In the genomic region with DNA sequence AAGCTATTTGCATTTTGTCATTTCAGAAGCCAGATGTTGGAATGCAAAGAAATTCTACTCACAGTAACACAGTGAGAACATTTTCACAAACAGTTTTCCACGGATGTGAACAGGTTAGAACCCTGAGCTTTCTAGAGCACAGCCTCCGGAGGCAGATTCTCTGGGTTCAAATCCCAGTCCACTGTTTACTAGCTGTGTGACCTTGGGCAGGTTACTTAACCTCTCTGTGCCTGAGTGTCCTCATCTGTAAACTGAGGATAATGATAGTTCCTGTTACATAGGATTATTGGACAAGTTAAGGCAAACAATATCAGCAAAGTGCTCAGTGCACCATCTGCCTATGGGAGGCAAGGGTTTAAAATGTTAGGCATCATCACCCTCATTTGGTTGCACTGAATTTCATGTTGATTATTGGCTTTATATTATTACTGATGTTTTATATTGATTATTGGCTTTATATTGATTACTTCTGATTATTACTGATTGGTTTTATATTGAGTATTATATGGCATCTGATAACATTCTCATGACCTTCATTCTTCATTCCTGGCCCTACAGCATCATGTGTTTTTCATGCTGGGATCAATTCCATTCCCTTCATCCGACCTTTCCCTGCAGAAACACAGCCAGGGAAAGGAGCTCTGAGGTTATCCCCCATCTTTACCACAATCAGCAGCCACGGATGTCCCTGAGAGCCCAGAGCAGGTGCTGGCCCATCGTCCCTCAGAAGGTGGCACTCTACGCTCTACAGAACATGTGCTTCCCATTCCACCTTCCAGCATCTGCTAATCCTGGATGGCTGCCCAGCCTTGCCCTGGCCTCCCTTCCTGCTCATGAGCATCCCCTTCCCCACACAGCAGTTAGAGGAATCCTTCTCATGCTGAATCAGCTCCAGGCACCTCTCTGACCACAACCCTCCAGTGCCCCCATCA, we compare ENCODE assay signal across 14 cellular contexts.
DNase-seq lines count a peak whose midpoint lies in the region; ATAC-seq and TF ChIP-seq lines count a peak whose summit lies in the region.
"Had no signal": no experiment of that assay in that cellular context is flagged by ENCODE, and none has a peak within 500 bp of the region (broad histone marks: within the 10 kb centered on the region; RNA-seq: fewer than 3 reads in every experiment).

No MANE protein-coding gene starts in this region.

- H3K9me2 ChIP-seq in SK-N-SH: no peaks in the 10 kb centered on the region

- H3K9me3 ChIP-seq in SK-N-SH: no peaks in the 10 kb centered on the region
- H3K9me3 ChIP-seq: heart left ventricle, psoas muscle had no signal

- H3K36me3 ChIP-seq in SK-N-SH (replicated peaks in 1 of 2; ENCODE audit: control insufficient read depth in 1 of 2, insufficient read depth in 2 of 2, low read length in 1 of 2): no peaks in the 10 kb centered on the region
- H3K36me3 ChIP-seq: heart left ventricle had no signal

- 9% methylated on average over 6 of the region's 6 CpGs for WGBS in SK-N-SH (ENCODE audit: low lambda C conversion rate)

- peak overlapping the region in 1 of 2 experiments; percentile 31; a peak in 1 of 4 replicates for H3K27ac ChIP-seq in SK-N-SH (ENCODE audit: low read depth in 2 of 2, low read length in 1 of 2)
- H3K27ac ChIP-seq: heart left ventricle, psoas muscle had no signal

- POLR2A ChIA-PET in SK-N-SH (lab: Yijun Ruan, JAX): interaction anchor here (0.9 kb wide), 1 partner anchor 75 kb away, joined by 3 read pairs; no protein-coding TSS in a partner anchor

- no peaks in the 10 kb centered on the region for H3K79me2 ChIP-seq in SK-N-SH (ENCODE audit: insufficient read depth)

- DNase-seq in SIG-M5 treated with dmso at 0.1 percent for 504 hours (lab: John Stamatoyannopoulos, UW; ENCODE audit: unreplicated experiment) (peak; percentile 50), SIG-M5 (lab: John Stamatoyannopoulos, UW) (no peak), NCI-H2171 treated with DMSO at 0.1 percent for 48 hours (lab: John Stamatoyannopoulos, UW) (peak; percentile 89), SK-N-SH (peak; percentile 81), OCI-M1 (lab: John Stamatoyannopoulos, UW) (no peak), AG20443 (ENCODE audit: low spot score) (no peak)
- DNase-seq: activated CD4-positive, alpha-beta T cell treated with anti-CD3 and anti-CD28 coated beads for 48 hours; activated naive CD8-positive, alpha-beta T cell treated with anti-CD3 and anti-CD28 coated beads, Interleukin-2, amount 50 U/mL, for 24 hours; activated T-cell treated with anti-CD3 and anti-CD28 coated beads, Interleukin-2, amount 50 U/mL, for 4 hours; heart left ventricle; psoas muscle had no signal

- no peak overlapping the region for H2AFZ ChIP-seq in SK-N-SH (ENCODE audit: low read depth)
- H2AFZ ChIP-seq: GM23338 had no signal

- TF ChIP-seq RAD21 in SK-N-SH (IDR thresholded peaks at IDR 0.05; ENCODE audit: low read length): peak; percentile 77

- H3K4me2 ChIP-seq in SK-N-SH: no peak overlapping the region
- H3K4me2 ChIP-seq: GM23338 had no signal

- no peaks in the 10 kb centered on the region for H3F3A ChIP-seq in SK-N-SH (replicated peaks; ENCODE audit: insufficient read depth)

- no peaks in the 10 kb centered on the region for H3K27me3 ChIP-seq in SK-N-SH (ENCODE audit: insufficient read depth)

- ATAC-seq in GM18868 (IDR thresholded peaks at IDR 0.05; ENCODE audit: unreplicated experiment): no peak
- no peak for ATAC-seq in HG03108 (IDR thresholded peaks at IDR 0.05; ENCODE audit: unreplicated experiment)
- ATAC-seq: activated naive CD8-positive, alpha-beta T cell treated with anti-CD3 and anti-CD28 coated beads, Interleukin-2, amount 50 U/mL, for 24 hours; activated T-cell treated with anti-CD3 and anti-CD28 coated beads, Interleukin-2, amount 50 U/mL, for 4 hours; GM23338; heart left ventricle; psoas muscle had no signal

- TF ChIP-seq CTCF in SK-N-SH (IDR thresholded peaks at IDR 0.05): no peak

- no peaks in the 10 kb centered on the region for H4K20me1 ChIP-seq in SK-N-SH (ENCODE audit: insufficient read depth)

- CTCF ChIA-PET in SK-N-SH (lab: Yijun Ruan, JAX): interaction anchor here (0.7 to 11.7 kb wide), 16 partner anchors 9 to 870 kb away, joined by 3 to 141 read pairs (median 4); no protein-coding TSS in a partner anchor

- peaks cover 0 to 14% of the 10 kb centered on the region in 2 experiments; a peak in 1 of 4 replicates for H3K4me1 ChIP-seq in SK-N-SH (ENCODE audit: control insufficient read depth in 1 of 2, insufficient read depth in 2 of 2, low read depth in 1 of 2, low read length in 1 of 2)
- H3K4me1 ChIP-seq: heart left ventricle, psoas muscle had no signal

- peak in 1 of 2 experiments; percentile 9; a peak in 1 of 4 replicates for TF ChIP-seq EP300 in SK-N-SH (IDR thresholded peaks at IDR 0.05; ENCODE audit: borderline replicate concordance in 1 of 2, low read depth in 1 of 2, low read length in 1 of 2)

- no peak overlapping the region for H3K9ac ChIP-seq in SK-N-SH

- no peak overlapping the region for H3K4me3 ChIP-seq in SK-N-SH (ENCODE audit: low read depth in 2 of 2, low read length in 1 of 2)
- H3K4me3 ChIP-seq: GM23338, heart left ventricle, psoas muscle had no signal

TF ChIP-seq in SK-N-SH, 30 proteins besides CTCF, POLR2A, EP300 and RAD21:
- TF ChIP-seq, protein P1, sequence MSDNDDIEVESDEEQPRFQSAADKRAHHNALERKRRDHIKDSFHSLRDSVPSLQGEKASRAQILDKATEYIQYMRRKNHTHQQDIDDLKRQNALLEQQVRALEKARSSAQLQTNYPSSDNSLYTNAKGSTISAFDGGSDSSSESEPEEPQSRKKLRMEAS (IDR thresholded peaks at IDR 0.05; ENCODE audit: low read depth): no peak
- TF ChIP-seq, protein P2, sequence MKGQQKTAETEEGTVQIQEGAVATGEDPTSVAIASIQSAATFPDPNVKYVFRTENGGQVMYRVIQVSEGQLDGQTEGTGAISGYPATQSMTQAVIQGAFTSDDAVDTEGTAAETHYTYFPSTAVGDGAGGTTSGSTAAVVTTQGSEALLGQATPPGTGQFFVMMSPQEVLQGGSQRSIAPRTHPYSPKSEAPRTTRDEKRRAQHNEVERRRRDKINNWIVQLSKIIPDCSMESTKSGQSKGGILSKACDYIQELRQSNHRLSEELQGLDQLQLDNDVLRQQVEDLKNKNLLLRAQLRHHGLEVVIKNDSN (IDR thresholded peaks at IDR 0.05; ENCODE audit: borderline replicate concordance, low read depth): no peak
- TF ChIP-seq GATA2 (CRISPR knock-in tag; IDR thresholded peaks at IDR 0.05) (peak; percentile 51; the same call in 1 of the 2 replicates), FOXJ3 (CRISPR knock-in tag; IDR thresholded peaks at IDR 0.05) (no peak), GABPA (IDR thresholded peaks at IDR 0.05; ENCODE audit: low read depth) (no peak), NFIC (IDR thresholded peaks at IDR 0.05; ENCODE audit: borderline replicate concordance) (no peak), SMC3 (IDR thresholded peaks at IDR 0.05; ENCODE audit: low read depth, low read length) (peak; percentile 58; the same call in 1 of the 2 replicates), RCOR1 (IDR thresholded peaks at IDR 0.05; ENCODE audit: low read length) (peak; percentile 52; the same call in 1 of the 2 replicates), FOSL2 (IDR thresholded peaks at IDR 0.05; ENCODE audit: borderline replicate concordance, low read depth) (no peak), MXI1 (IDR thresholded peaks at IDR 0.05; ENCODE audit: low read depth, low read length) (peak; percentile 49; the same call in 1 of the 2 replicates)
- TF ChIP-seq, protein P3, sequence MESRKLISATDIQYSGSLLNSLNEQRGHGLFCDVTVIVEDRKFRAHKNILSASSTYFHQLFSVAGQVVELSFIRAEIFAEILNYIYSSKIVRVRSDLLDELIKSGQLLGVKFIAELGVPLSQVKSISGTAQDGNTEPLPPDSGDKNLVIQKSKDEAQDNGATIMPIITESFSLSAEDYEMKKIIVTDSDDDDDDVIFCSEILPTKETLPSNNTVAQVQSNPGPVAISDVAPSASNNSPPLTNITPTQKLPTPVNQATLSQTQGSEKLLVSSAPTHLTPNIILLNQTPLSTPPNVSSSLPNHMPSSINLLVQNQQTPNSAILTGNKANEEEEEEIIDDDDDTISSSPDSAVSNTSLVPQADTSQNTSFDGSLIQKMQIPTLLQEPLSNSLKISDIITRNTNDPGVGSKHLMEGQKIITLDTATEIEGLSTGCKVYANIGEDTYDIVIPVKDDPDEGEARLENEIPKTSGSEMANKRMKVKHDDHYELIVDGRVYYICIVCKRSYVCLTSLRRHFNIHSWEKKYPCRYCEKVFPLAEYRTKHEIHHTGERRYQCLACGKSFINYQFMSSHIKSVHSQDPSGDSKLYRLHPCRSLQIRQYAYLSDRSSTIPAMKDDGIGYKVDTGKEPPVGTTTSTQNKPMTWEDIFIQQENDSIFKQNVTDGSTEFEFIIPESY (IDR thresholded peaks at IDR 0.05; ENCODE audit: borderline replicate concordance, low read depth): no peak
- TF ChIP-seq, protein P4, sequence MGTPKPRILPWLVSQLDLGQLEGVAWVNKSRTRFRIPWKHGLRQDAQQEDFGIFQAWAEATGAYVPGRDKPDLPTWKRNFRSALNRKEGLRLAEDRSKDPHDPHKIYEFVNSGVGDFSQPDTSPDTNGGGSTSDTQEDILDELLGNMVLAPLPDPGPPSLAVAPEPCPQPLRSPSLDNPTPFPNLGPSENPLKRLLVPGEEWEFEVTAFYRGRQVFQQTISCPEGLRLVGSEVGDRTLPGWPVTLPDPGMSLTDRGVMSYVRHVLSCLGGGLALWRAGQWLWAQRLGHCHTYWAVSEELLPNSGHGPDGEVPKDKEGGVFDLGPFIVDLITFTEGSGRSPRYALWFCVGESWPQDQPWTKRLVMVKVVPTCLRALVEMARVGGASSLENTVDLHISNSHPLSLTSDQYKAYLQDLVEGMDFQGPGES (IDR thresholded peaks at IDR 0.05; ENCODE audit: low read depth, low read length): no peak
TF ChIP-seq in SK-N-SH: peak in this region for 4.

Comparison
In these comparisons a context has a peak if more than half of its experiments do, and no peak if none do; other contexts are left out.
1. DNase-seq: peak in SIG-M5 treated with dmso at 0.1 percent for 504 hours (single experiment), NCI-H2171 treated with DMSO at 0.1 percent for 48 hours (single experiment) and SK-N-SH (single experiment); none in SIG-M5 (single experiment), OCI-M1 (single experiment) and AG20443 (single experiment).